In the genomic region with DNA sequence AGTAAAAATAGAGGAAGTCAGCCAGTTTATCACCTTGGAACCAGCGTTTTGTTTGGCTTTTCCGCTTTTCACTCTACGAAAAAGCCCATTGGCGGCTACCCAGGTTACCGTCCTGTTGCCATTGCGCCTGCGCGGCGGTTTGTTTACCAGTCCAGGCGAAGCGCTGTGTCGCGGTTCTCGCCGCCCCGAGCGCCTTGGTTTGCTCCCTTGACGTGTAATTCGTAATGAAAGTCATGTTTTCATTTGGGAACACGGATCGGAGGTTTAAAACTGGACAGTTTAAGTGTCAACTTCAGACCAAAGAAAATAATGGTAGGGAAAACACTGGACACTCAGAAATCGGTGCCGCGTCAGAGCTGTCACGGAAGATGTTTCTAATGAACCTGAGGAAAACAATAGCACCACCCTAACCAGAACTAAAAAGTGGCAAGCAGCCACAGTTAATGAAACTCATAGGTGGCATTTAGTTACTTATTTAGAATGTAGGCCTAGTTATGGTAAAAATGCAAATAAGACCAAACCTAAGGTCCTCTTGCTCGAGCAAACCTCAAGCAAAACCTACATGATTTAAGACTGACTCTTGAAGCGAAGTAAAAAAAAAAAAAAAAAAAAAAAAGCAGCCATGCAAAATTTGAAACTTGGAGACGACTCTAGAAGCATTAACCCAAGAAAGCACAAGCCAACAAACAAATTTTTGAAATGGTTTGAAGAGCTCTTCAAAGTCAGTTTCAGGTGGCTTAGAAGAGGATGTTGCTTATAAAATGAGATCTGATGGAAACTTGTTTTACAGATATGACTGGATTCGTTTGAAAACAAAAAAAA, we compare ENCODE assay signal across 8 cellular contexts. TPM values are rescaled to one million over a fixed set of nuclear protein-coding genes. Genes with fewer than 3 reads are reported as not detected.
DNase-seq lines count a peak whose midpoint lies in the region; ATAC-seq and TF ChIP-seq lines count a peak whose summit lies in the region.

No MANE protein-coding gene starts in this region.

- H3K9me3 ChIP-seq in upper lobe of right lung: no peaks in the 10 kb centered on the region

- peak overlapping the region; percentile 83 for H3K27ac ChIP-seq in adipose tissue (ENCODE audit: low read depth, low read length)
- peak overlapping the region; percentile 99 for H3K27ac ChIP-seq in upper lobe of right lung

- peak; percentile 86 for DNase-seq in GM03348 (ENCODE audit: low spot score)
- peak; percentile 88 for DNase-seq in NB4 (ENCODE audit: low read depth)
- peak; percentile 93 for DNase-seq in SW480 (ENCODE audit: low spot score)
- peak; percentile 92 for DNase-seq in left cardiac atrium
- peak; percentile 97 for DNase-seq in posterior vena cava (ENCODE audit: low spot score)
- DNase-seq in upper lobe of right lung: peak; percentile 96

- H3K36me3 ChIP-seq in upper lobe of right lung: no peaks in the 10 kb centered on the region

- peak; percentile 35 for TF ChIP-seq POLR2A in NB4 (IDR thresholded peaks at IDR 0.05; ENCODE audit: extremely low read depth, insufficient read length)

- H3K4me3 ChIP-seq in NB4 (ENCODE audit: low read depth, low read length) (peak overlapping the region; percentile 79), upper lobe of right lung (peak overlapping the region; percentile 72)

- ATAC-seq in HG02571 (IDR thresholded peaks at IDR 0.05; ENCODE audit: unreplicated experiment) (peak; percentile 69), left cardiac atrium (peak; percentile 95), upper lobe of right lung (peak; percentile 93)

- H3K27me3 ChIP-seq in upper lobe of right lung: no peaks in the 10 kb centered on the region

- WGBS in adipose tissue, 3 donors: 0 to 2% (median 1%) methylated on average over 29 of the region's 29 CpGs

- H3K4me1 ChIP-seq in upper lobe of right lung: peaks cover 7% of the 10 kb centered on the region

- intact Hi-C loops in left cardiac atrium (cut with DNase I): no loop called here
- intact Hi-C loops in posterior vena cava (cut with DNase I): no loop called here
- intact Hi-C loops in upper lobe of right lung (cut with DNase I): no loop called here

- TF ChIP-seq CTCF in NB4 (IDR thresholded peaks at IDR 0.05; ENCODE audit: low read depth, low read length) (no peak), upper lobe of right lung (IDR thresholded peaks at IDR 0.05) (no peak)

RNA-seq across cellular contexts. Expression of a gene that starts 0.8 kb away (rescaled TPM):
- polyA plus RNA-seq in adipose tissue: under 1 TPM in 2 of 3 donors, not detected in 1; 0.06 to 0.09 TPM
- not detected for total RNA-seq in left cardiac atrium
- not detected for total RNA-seq in posterior vena cava
- total RNA-seq in upper lobe of right lung: not detected

RNA-seq across cellular contexts. Expression of a gene that starts 20.4 kb away (rescaled TPM):
- polyA plus RNA-seq in adipose tissue: 10 to 100 TPM; 15.6 to 36.9 (median 24.1) TPM
- total RNA-seq in left cardiac atrium: 10 to 100 TPM; 23.7 to 42.4 TPM
- total RNA-seq in posterior vena cava: 10 to 100 TPM; 27.5 to 33.1 TPM
- total RNA-seq in upper lobe of right lung: 51.4 TPM

Comparison
In these comparisons a context has a peak if more than half of its experiments do, and no peak if none do; other contexts are left out.
1. Peak in every context shown above with its lines: DNase-seq, ATAC-seq, H3K4me3 ChIP-seq and H3K27ac ChIP-seq.